ENCODE assay signal across 11 cellular contexts in the genomic region with DNA sequence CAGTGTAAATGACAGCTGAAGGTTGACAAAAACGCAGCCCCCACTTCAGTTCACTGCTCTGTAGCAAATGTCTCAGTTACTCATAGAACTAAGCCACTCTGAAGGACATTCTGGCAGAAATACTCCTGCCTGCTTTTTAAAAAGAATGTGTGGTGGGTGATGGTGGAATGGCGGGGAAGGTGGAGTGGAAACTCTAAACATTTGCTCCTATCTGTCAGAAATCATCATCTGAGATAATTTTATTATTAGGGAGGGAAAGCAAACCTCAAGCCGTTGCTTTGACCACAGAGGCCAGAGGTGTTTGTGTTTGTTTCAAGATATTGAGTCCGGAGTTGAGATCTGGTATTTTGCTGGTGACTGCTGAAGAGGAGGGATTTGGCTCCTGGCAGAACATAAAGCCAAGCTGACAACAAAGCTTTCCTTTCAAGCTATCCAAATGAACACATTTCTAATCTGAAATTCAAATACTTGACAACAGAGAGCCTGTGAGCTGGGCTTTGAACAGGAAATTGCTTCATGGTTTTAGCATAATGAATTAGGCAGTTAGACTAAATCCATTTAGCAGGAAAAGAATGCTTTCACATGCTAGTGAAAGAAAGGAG.
DNase-seq lines count a peak whose midpoint lies in the region; ATAC-seq, FAIRE-seq and TF ChIP-seq lines count a peak whose summit lies in the region.
"Had no signal": no experiment of that assay in that cellular context is flagged by ENCODE, and none has a peak within 500 bp of the region (broad histone marks: within the 10 kb centered on the region; RNA-seq: fewer than 3 reads in every experiment).

No MANE protein-coding gene starts in this region.

- intact Hi-C loops in HepG2 (cut with micrococcal nuclease; ENCODE audit: unreplicated experiment), result no loop called here
- intact Hi-C loops in right lobe of liver (cut with DNase I), result no loop called here
- intact Hi-C loops in upper lobe of right lung (cut with DNase I), result no loop called here

- no peak overlapping the region for H3K9ac ChIP-seq in HepG2 (ENCODE audit: insufficient read depth, low read depth, low read length)

- no peaks in the 10 kb centered on the region for H3K27me3 Mint-ChIP-seq in immature natural killer cell (ENCODE audit: low read depth in 3 of 3)
- H3K27me3 Mint-ChIP-seq: CD4-positive, CD25-positive, alpha-beta regulatory T cell; memory B cell had no signal

- H3K4me1 ChIP-seq in HepG2 (ENCODE audit: insufficient read depth, low read length) (peaks cover 32% of the 10 kb centered on the region), right lobe of liver (no peaks in the 10 kb centered on the region), upper lobe of right lung (peaks cover 11% of the 10 kb centered on the region)

- H3K4me2 ChIP-seq in HepG2 (ENCODE audit: low read depth, low read length), result peak overlapping the region; percentile 74

- H3K36me3 Mint-ChIP-seq in immature natural killer cell, result no peaks in the 10 kb centered on the region
- H3K36me3 Mint-ChIP-seq: CD4-positive, CD25-positive, alpha-beta regulatory T cell; memory B cell had no signal

- CTCF ChIA-PET in HepG2 (lab: Yijun Ruan, JAX; ENCODE audit: low intra/inter-chr PET ratio, low total read pairs), result no interaction called here

- H3K4me1 Mint-ChIP-seq in immature natural killer cell, result no peaks in the 10 kb centered on the region
- H3K4me1 Mint-ChIP-seq: CD4-positive, CD25-positive, alpha-beta regulatory T cell; memory B cell had no signal

- H3K4me3 ChIP-seq in HepG2 (replicated peaks in 1 of 3; ENCODE audit: insufficient read depth in 1 of 3, low read depth in 2 of 3, low read length in 3 of 3) (peak overlapping the region in 2 of 3 experiments; percentile 15 to 34; a peak in 5 of 6 replicates), right lobe of liver (no peak overlapping the region), upper lobe of right lung (no peak overlapping the region)

- in situ Hi-C loops in HepG2 (cut with HindIII; ENCODE audit: extremely low pct_ligation_motif_present, low pct_unique_long_range_greater_than_20kb), result no loop called here

- H3K27ac Mint-ChIP-seq in immature natural killer cell, result no peak overlapping the region
- H3K27ac Mint-ChIP-seq: CD4-positive, CD25-positive, alpha-beta regulatory T cell; memory B cell had no signal

- TF ChIP-seq EP300 in HepG2 (IDR thresholded peaks at IDR 0.05; ENCODE audit: low read depth in 2 of 2, low read length in 2 of 2), result no peak
- TF ChIP-seq EP300 in HepG2 (CRISPR knock-in tag; IDR thresholded peaks at IDR 0.05; ENCODE audit: borderline replicate concordance), result no peak

- TF ChIP-seq POLR2A in HepG2 (IDR thresholded peaks at IDR 0.05; ENCODE audit: insufficient read depth in 1 of 2, low read depth in 2 of 2, low read length in 2 of 2) (no peak), right lobe of liver (IDR thresholded peaks at IDR 0.05) (no peak)

- no peak for TF ChIP-seq RAD21 in HepG2 (CRISPR knock-in tag; IDR thresholded peaks at IDR 0.05)

- WGBS in HepG2 (ENCODE audit: low lambda C conversion rate), result 0% methylated on average over 4 of the region's 4 CpGs
- WGBS in right lobe of liver (ENCODE audit: insufficient coverage, low coverage, low lambda C conversion rate, missing lambda C conversion rate), result 33% methylated on average over 4 of the region's 4 CpGs

- H4K20me1 ChIP-seq in HepG2 (ENCODE audit: insufficient read depth, low read length), result no peaks in the 10 kb centered on the region

- no TSS peak for BruUV-seq in HepG2 (replicated peaks; lab: Mats Ljungman, UMichigan)

- peak overlapping the region; percentile 36 for H3K27ac ChIP-seq in HepG2 (ENCODE audit: extremely low read length, insufficient read depth, low read length)
- H3K27ac ChIP-seq in right lobe of liver, result no peak overlapping the region
- H3K27ac ChIP-seq in upper lobe of right lung, result no peak overlapping the region

- no peak for FAIRE-seq in HepG2 (lab: Jason Lieb, UNC)
- FAIRE-seq: bronchial epithelial cell had no signal

- H3K36me3 ChIP-seq in HepG2 (replicated peaks in 1 of 2; ENCODE audit: control insufficient read depth in 1 of 2, insufficient read depth in 2 of 2, low read length in 2 of 2) (no peaks in the 10 kb centered on the region), right lobe of liver (no peaks in the 10 kb centered on the region), upper lobe of right lung (no peaks in the 10 kb centered on the region)

- peaks cover 0 to 19% (median 2%) of the 10 kb centered on the region in 6 donors for H3K9me3 Mint-ChIP-seq in immature natural killer cell
- H3K9me3 Mint-ChIP-seq: memory B cell had no signal

- no peak for TF ChIP-seq CTCF in HepG2 (CRISPR knock-in tag; IDR thresholded peaks at IDR 0.05)
- TF ChIP-seq CTCF in right lobe of liver (IDR thresholded peaks at IDR 0.05), result no peak
- TF ChIP-seq CTCF in upper lobe of right lung (IDR thresholded peaks at IDR 0.05), result no peak

- no peak overlapping the region for H3K4me3 Mint-ChIP-seq in immature natural killer cell
- H3K4me3 Mint-ChIP-seq: CD4-positive, CD25-positive, alpha-beta regulatory T cell; memory B cell had no signal

- DNase-seq in HepG2 (ENCODE audit: low spot score) (peak; percentile 26), right lobe of liver (no peak), cerebellar cortex (ENCODE audit: low spot score) (peak; percentile 46), kidney tubule cell (ENCODE audit: low spot score) (peak; percentile 61), upper lobe of right lung (no peak), immature natural killer cell (no peak)
- DNase-seq: CD4-positive, CD25-positive, alpha-beta regulatory T cell had no signal

- H3K9me3 ChIP-seq in HepG2 (ENCODE audit: low read length) (no peaks in the 10 kb centered on the region), right lobe of liver (no peaks in the 10 kb centered on the region), upper lobe of right lung (no peaks in the 10 kb centered on the region)

- H2AFZ ChIP-seq in HepG2 (ENCODE audit: low read length), result peak overlapping the region; percentile 66

- POLR2A ChIA-PET in HepG2 (lab: Yijun Ruan, JAX), result no interaction called here

- H3K27me3 ChIP-seq in HepG2 (ENCODE audit: control insufficient read depth in 1 of 2, insufficient read depth in 2 of 2, low read length in 2 of 2) (no peaks in the 10 kb centered on the region; a peak in 1 of 5 replicates), right lobe of liver (no peaks in the 10 kb centered on the region), upper lobe of right lung (no peaks in the 10 kb centered on the region)

- H3K79me2 ChIP-seq in HepG2 (ENCODE audit: insufficient read depth, low read length), result no peaks in the 10 kb centered on the region

- peak; percentile 34 for ATAC-seq in HepG2
- ATAC-seq in right lobe of liver, result no peak
- peak; percentile 29 for ATAC-seq in upper lobe of right lung
- no peak for ATAC-seq in GM19452 (IDR thresholded peaks at IDR 0.05; ENCODE audit: unreplicated experiment)
- no peak for ATAC-seq in HG02852 (IDR thresholded peaks at IDR 0.05; ENCODE audit: unreplicated experiment)

TF ChIP-seq in HepG2, 621 proteins besides CTCF, POLR2A, EP300 and RAD21:
- no peak for TF ChIP-seq CBFB (CRISPR knock-in tag; IDR thresholded peaks at IDR 0.05)
TF ChIP-seq in HepG2: peak in this region for 0.

Comparison
In these comparisons a context has a peak if more than half of its experiments do, and no peak if none do; other contexts are left out.
1. ATAC-seq: peak in HepG2 (single experiment) and upper lobe of right lung (single experiment); none in right lobe of liver (0 of 4), GM19452 (single experiment) and HG02852 (single experiment).
2. DNase-seq: peak in HepG2 (single experiment), cerebellar cortex (single experiment) and kidney tubule cell (single experiment); none in right lobe of liver (0 of 3), upper lobe of right lung (single experiment) and immature natural killer cell (0 of 3).
3. H3K4me3 ChIP-seq: peak in HepG2 (2 of 3); none in right lobe of liver (0 of 3) and upper lobe of right lung (single experiment).